ENCODE assay signal across 6 cellular contexts in the genomic region with DNA sequence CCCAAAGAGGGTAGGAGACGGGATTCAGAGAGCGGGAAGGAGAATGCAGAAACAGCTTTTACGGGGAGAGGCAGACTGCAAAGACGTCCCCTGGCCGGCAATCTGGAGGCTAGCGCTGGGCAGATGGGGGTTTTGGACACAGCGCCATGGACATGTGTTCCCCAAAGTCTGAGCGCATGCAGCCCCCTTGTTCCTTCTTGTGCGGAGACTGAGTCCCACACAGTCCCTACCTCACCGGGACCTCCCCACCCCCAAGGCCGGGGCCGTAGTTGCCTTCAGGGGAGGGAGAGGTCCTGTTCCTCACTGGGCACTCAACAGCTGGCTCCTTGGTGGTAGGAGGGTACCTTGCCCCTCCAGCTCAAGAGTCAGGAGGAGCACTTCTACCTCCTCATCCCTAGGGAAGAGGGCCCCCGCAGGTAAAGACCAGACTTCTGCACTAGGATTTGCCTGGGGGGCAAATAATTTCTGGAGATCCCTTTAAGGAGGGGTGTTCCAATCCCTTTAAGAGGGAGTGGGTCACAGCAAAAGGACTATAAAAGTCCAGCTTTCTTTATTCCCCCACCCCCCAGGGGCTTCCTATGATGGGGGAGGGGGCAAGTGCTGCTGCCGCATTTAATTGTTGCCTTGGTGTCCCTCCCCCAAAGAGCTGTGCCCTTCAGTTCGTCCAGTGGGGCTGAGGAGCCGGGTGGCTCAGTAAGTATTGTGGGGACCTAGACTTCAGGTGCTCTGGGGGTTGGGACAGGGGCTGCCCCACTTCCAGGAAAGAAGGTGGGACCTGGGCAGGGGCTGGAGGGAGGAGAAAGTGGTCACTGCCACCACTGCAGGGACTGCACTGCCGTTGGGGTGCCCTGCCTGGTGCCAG. TPM values are rescaled to one million over a fixed set of nuclear protein-coding genes. Genes with fewer than 3 reads are reported as not detected.
DNase-seq lines count a peak whose midpoint lies in the region; ATAC-seq and TF ChIP-seq lines count a peak whose summit lies in the region.

No MANE protein-coding gene starts in this region.

- ATAC-seq in PC-3: no peak
- no peak for ATAC-seq in activated CD8-positive, alpha-beta memory T cell treated with anti-CD3 and anti-CD28 coated beads, Interleukin-2, amount 10 ng/mL, durations not matched to agents 7 days and 5 days

- H4K20me1 ChIP-seq in PC-3 (ENCODE audit: low read length): 0 out of 2 replicates have a peak, but pooled peaks cover under 1% of the 10 kb centered on the region

- no peaks in the 10 kb centered on the region for H3K27me3 ChIP-seq in PC-3 (ENCODE audit: low read length)
- H3K27me3 ChIP-seq in iPS-20b (ENCODE audit: insufficient read depth, low read length): peaks cover 79% of the 10 kb centered on the region

- peaks cover 6% of the 10 kb centered on the region for H3K79me2 ChIP-seq in PC-3 (ENCODE audit: low read length)

- no peaks in the 10 kb centered on the region for H3K9me2 ChIP-seq in PC-3 (replicated peaks; ENCODE audit: low read length)

- H3K4me1 ChIP-seq in PC-3 (ENCODE audit: insufficient read depth, low read length) (peaks cover 13% of the 10 kb centered on the region), iPS-20b (ENCODE audit: insufficient read depth, low read length) (peaks cover 23% of the 10 kb centered on the region)

- no peak overlapping the region for H3K27ac Mint-ChIP-seq in activated CD8-positive, alpha-beta memory T cell treated with anti-CD3 and anti-CD28 coated beads, Interleukin-2, amount 10 ng/mL, durations not matched to agents 7 days and 5 days

- no peak overlapping the region for H2AFZ ChIP-seq in PC-3 (ENCODE audit: low read length)

- intact Hi-C loops in PC-3 (cut with micrococcal nuclease): no loop called here

- no peak for DNase-seq in AG04449 (ENCODE audit: low read depth, low spot score)
- DNase-seq in PC-3: no peak
- no peak for DNase-seq in NCI-H2029 treated with DMSO at 0.1 percent for 48 hours (lab: John Stamatoyannopoulos, UW)
- DNase-seq in activated CD8-positive, alpha-beta memory T cell treated with anti-CD3 and anti-CD28 coated beads, Interleukin-2, amount 10 ng/mL, durations not matched to agents 7 days and 5 days: no peak
- DNase-seq in GM20000 (ENCODE audit: low spot score): no peak

- H3K4me1 Mint-ChIP-seq in activated CD8-positive, alpha-beta memory T cell treated with anti-CD3 and anti-CD28 coated beads, Interleukin-2, amount 10 ng/mL, durations not matched to agents 7 days and 5 days: peaks cover 16% of the 10 kb centered on the region

- no peaks in the 10 kb centered on the region for H3F3A ChIP-seq in PC-3 (ENCODE audit: low read length, unreplicated experiment)

- no peak overlapping the region for H3K4me3 Mint-ChIP-seq in activated CD8-positive, alpha-beta memory T cell treated with anti-CD3 and anti-CD28 coated beads, Interleukin-2, amount 10 ng/mL, durations not matched to agents 7 days and 5 days

- no peaks in the 10 kb centered on the region for H3K36me3 Mint-ChIP-seq in activated CD8-positive, alpha-beta memory T cell treated with anti-CD3 and anti-CD28 coated beads, Interleukin-2, amount 10 ng/mL, durations not matched to agents 7 days and 5 days

- no peaks in the 10 kb centered on the region for H3K9me3 Mint-ChIP-seq in activated CD8-positive, alpha-beta memory T cell treated with anti-CD3 and anti-CD28 coated beads, Interleukin-2, amount 10 ng/mL, durations not matched to agents 7 days and 5 days (ENCODE audit: low read depth)

- TF ChIP-seq CTCF in AG04449 (IDR thresholded peaks at IDR 0.05; ENCODE audit: insufficient read depth, low read length, missing control alignments): no peak
- no peak for TF ChIP-seq CTCF in PC-3 (conservative IDR thresholded peaks at IDR 0.05; ENCODE audit: low read depth, low read length)
- no peak for TF ChIP-seq CTCF in GM20000 (IDR thresholded peaks at IDR 0.05; ENCODE audit: extremely low read depth, missing control alignments)

- CTCF ChIA-PET in AG04449 (lab: Yijun Ruan, JAX): interaction anchor here (0.7 kb wide), 2 partner anchors 15 to 220 kb away, joined by 3 to 4 read pairs; no protein-coding TSS in a partner anchor
- CTCF ChIA-PET in PC-3 (lab: Charles Lee): no interaction called here
- CTCF ChIA-PET in activated CD8-positive, alpha-beta memory T cell treated with anti-CD3 and anti-CD28 coated beads, Interleukin-2, amount 10 ng/mL, durations not matched to agents 7 days and 5 days (lab: Charles Lee): interaction anchor here (0.9 to 7.0 kb wide), 6 partner anchors 9 to 158 kb away, joined by 3 to 54 read pairs (median 4); a partner anchor contains a TSS

- POLR2A ChIA-PET in AG04449 (lab: Yijun Ruan, JAX): no interaction called here
- POLR2A ChIA-PET in PC-3 (lab: Charles Lee; ENCODE audit: unreplicated experiment): no interaction called here

- no TSS peak for BruUV-seq in PC-3 (replicated peaks; lab: Mats Ljungman, UMichigan)

- H3K27me3 Mint-ChIP-seq in activated CD8-positive, alpha-beta memory T cell treated with anti-CD3 and anti-CD28 coated beads, Interleukin-2, amount 10 ng/mL, durations not matched to agents 7 days and 5 days: peaks cover 61% of the 10 kb centered on the region

- H3K4me3 ChIP-seq in AG04449 (ENCODE audit: low read depth, low read length) (peak overlapping the region; percentile 48), PC-3 (ENCODE audit: low read length) (no peak overlapping the region), iPS-20b (ENCODE audit: low read length) (peak overlapping the region; percentile 92)

- no peaks in the 10 kb centered on the region for H3K9me3 ChIP-seq in PC-3 (ENCODE audit: low read length)
- no peaks in the 10 kb centered on the region for H3K9me3 ChIP-seq in iPS-20b (ENCODE audit: insufficient read depth, low read depth, low read length)

- H3K27ac ChIP-seq in PC-3 (ENCODE audit: low read length): no peak overlapping the region
- H3K27ac ChIP-seq in iPS-20b (ENCODE audit: low read length): no peak overlapping the region

- H3K9ac ChIP-seq in PC-3 (ENCODE audit: low read length) (no peak overlapping the region), iPS-20b (ENCODE audit: low read depth, low read length) (peak overlapping the region; percentile 94; the same call in 1 of the 2 replicates)

- H3K36me3 ChIP-seq in PC-3 (ENCODE audit: low read depth, low read length) (no peaks in the 10 kb centered on the region), iPS-20b (ENCODE audit: insufficient read depth, low read depth, low read length) (no peaks in the 10 kb centered on the region)

- H3K4me2 ChIP-seq in PC-3 (ENCODE audit: low read length): peak overlapping the region; percentile 80; the same call in 1 of the 2 replicates

RNA-seq across cellular contexts. Expression of a gene that starts 3.6 kb away (rescaled TPM):
- 18.8 and 19.9 TPM in 2 replicates for total RNA-seq in PC-3 (2014; rRNA removed)
- total RNA-seq in activated CD8-positive, alpha-beta memory T cell treated with anti-CD3 and anti-CD28 coated beads, Interleukin-2, amount 10 ng/mL, durations not matched to agents 7 days and 5 days: 10 to 100 TPM; 24.1 to 25.6 TPM

RNA-seq across cellular contexts. Expression of a gene that starts 31.5 kb away (rescaled TPM):
- total RNA-seq in PC-3 (2014; rRNA removed): 58.9 and 59.4 TPM in 2 replicates
- total RNA-seq in activated CD8-positive, alpha-beta memory T cell treated with anti-CD3 and anti-CD28 coated beads, Interleukin-2, amount 10 ng/mL, durations not matched to agents 7 days and 5 days: 10 to 100 TPM; 70.3 to 87.2 TPM

RNA-seq across cellular contexts. Expression of a gene that starts 33.7 kb away (rescaled TPM):
- 12.2 and 13.0 TPM in 2 replicates for total RNA-seq in PC-3 (2014; rRNA removed)
- total RNA-seq in activated CD8-positive, alpha-beta memory T cell treated with anti-CD3 and anti-CD28 coated beads, Interleukin-2, amount 10 ng/mL, durations not matched to agents 7 days and 5 days: 10 to 100 TPM; 12.3 to 12.6 TPM

RNA-seq across cellular contexts. Expression of a gene that starts 54.6 kb away (rescaled TPM):
- total RNA-seq in PC-3 (2014; rRNA removed): 115 and 125 TPM in 2 replicates
- 10 to 100 TPM; 77.1 to 82.0 TPM for total RNA-seq in activated CD8-positive, alpha-beta memory T cell treated with anti-CD3 and anti-CD28 coated beads, Interleukin-2, amount 10 ng/mL, durations not matched to agents 7 days and 5 days
